ENCODE assay signal across 8 cellular contexts in the genomic region with DNA sequence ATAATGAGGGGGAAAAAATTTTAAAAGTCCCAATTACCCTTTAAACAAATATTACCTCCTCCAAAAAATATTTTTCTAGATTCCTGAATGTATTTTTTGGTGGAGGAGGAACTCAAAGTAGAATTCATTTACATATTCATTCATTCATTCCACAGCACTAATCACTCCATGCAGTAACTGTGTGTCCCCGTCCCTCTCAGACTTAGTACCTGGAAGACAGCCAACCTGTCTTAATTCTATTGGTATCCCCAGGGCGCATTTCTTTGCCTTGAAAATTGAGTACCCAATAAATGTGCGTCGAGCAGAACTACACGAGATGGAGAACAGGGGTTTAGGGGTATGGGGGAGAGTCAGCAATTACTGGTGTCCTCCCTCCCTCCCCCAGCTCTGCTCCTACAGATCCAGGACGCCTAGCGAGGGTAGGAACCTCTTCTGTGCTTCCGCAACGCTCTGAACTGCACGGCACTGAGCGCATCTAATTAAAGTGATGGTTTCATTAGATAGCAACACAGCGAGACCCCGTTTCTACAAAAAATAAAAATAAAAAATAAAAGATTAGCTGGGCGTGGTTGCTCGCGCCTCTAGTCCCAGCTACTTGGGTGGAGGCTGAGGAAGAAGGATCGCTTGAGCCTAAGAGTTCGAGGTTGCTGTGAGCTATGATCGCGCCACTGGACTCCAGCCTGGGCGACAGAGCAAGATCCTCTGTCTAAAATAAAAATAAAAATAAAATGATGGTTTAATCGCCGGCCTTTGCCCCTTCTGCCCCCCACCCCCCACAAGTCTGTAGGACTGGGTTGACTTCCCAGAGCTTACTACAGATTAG. TPM values are rescaled to one million over a fixed set of nuclear protein-coding genes. Genes with fewer than 3 reads are reported as not detected.
DNase-seq lines count a peak whose midpoint lies in the region; ATAC-seq and TF ChIP-seq lines count a peak whose summit lies in the region.

No MANE protein-coding gene starts in this region.

- H3K4me3 ChIP-seq in heart left ventricle (peak overlapping the region; percentile 52 to 89 (median 67)), SJSA1 (peak overlapping the region; percentile 56), iPS-18c (ENCODE audit: insufficient read depth, low read depth, low read length) (peak overlapping the region; percentile 72), vagina (peak overlapping the region; percentile 81 to 92)

- peaks cover 16 to 28% of the 10 kb centered on the region in 2 donors for H3K4me1 Mint-ChIP-seq in stimulated activated naive B cell treated with anti-CD40 and anti-IgM and Interleukin-4, amounts not matched to agents 10 μg/mL and 1 μg/mL and 100 μg/mL, for 72 hours
- peaks cover 24 to 28% of the 10 kb centered on the region in 2 donors for H3K4me1 Mint-ChIP-seq in natural killer cell

- H3K27me3 Mint-ChIP-seq in stimulated activated naive B cell treated with anti-CD40 and anti-IgM and Interleukin-4, amounts not matched to agents 10 μg/mL and 1 μg/mL and 100 μg/mL, for 72 hours = no peaks in the 10 kb centered on the region
- no peaks in the 10 kb centered on the region for H3K27me3 Mint-ChIP-seq in natural killer cell (ENCODE audit: low read depth in 2 of 2)

- DNase-seq in heart left ventricle (no peak), cardiac septum (ENCODE audit: low spot score) (no peak), SJSA1 (ENCODE audit: low read depth in 1 of 2, low spot score in 2 of 2) (no peak), vagina (ENCODE audit: extremely low spot score in 2 of 2) (no peak), natural killer cell (no peak)
- no peak for DNase-seq in stimulated activated naive B cell treated with anti-CD40 and anti-IgM and Interleukin-4, amounts not matched to agents 10 μg/mL and 1 μg/mL and 100 μg/mL, for 72 hours

- WGBS in heart left ventricle, 4 donors = 19 to 31% (median 25%) methylated on average over 23 of the region's 23 CpGs

- peaks cover 3% of the 10 kb centered on the region in 2 donors for H3K36me3 Mint-ChIP-seq in stimulated activated naive B cell treated with anti-CD40 and anti-IgM and Interleukin-4, amounts not matched to agents 10 μg/mL and 1 μg/mL and 100 μg/mL, for 72 hours
- H3K36me3 Mint-ChIP-seq in natural killer cell = no peaks in the 10 kb centered on the region

- H3K9me3 ChIP-seq in heart left ventricle = no peaks in the 10 kb centered on the region
- no peaks in the 10 kb centered on the region for H3K9me3 ChIP-seq in SJSA1 (replicated peaks)
- H3K9me3 ChIP-seq in iPS-18c (ENCODE audit: control insufficient read depth, insufficient read depth, low read length) = no peaks in the 10 kb centered on the region
- no peaks in the 10 kb centered on the region for H3K9me3 ChIP-seq in vagina

- H3K27me3 ChIP-seq in heart left ventricle = no peaks in the 10 kb centered on the region
- H3K27me3 ChIP-seq in SJSA1 (replicated peaks) = no peaks in the 10 kb centered on the region
- no peaks in the 10 kb centered on the region for H3K27me3 ChIP-seq in vagina

- ATAC-seq in heart left ventricle (no peak), natural killer cell (no peak), GM19397 (IDR thresholded peaks at IDR 0.05; ENCODE audit: unreplicated experiment) (no peak)
- ATAC-seq in stimulated activated naive B cell treated with anti-CD40 and anti-IgM and Interleukin-4, amounts not matched to agents 10 μg/mL and 1 μg/mL and 100 μg/mL, for 72 hours (replicated peaks) = no peak

- H3K27ac Mint-ChIP-seq in stimulated activated naive B cell treated with anti-CD40 and anti-IgM and Interleukin-4, amounts not matched to agents 10 μg/mL and 1 μg/mL and 100 μg/mL, for 72 hours = no peak overlapping the region
- H3K27ac Mint-ChIP-seq in natural killer cell = no peak overlapping the region

- no peak for TF ChIP-seq POLR2A in heart left ventricle (IDR thresholded peaks at IDR 0.05)
- TF ChIP-seq POLR2A in vagina (IDR thresholded peaks at IDR 0.05) = no peak

- no peaks in the 10 kb centered on the region for H3K9me3 Mint-ChIP-seq in stimulated activated naive B cell treated with anti-CD40 and anti-IgM and Interleukin-4, amounts not matched to agents 10 μg/mL and 1 μg/mL and 100 μg/mL, for 72 hours
- no peaks in the 10 kb centered on the region for H3K9me3 Mint-ChIP-seq in natural killer cell

- H3K36me3 ChIP-seq in heart left ventricle (no peaks in the 10 kb centered on the region), SJSA1 (no peaks in the 10 kb centered on the region), vagina (no peaks in the 10 kb centered on the region)

- H3K4me3 Mint-ChIP-seq in stimulated activated naive B cell treated with anti-CD40 and anti-IgM and Interleukin-4, amounts not matched to agents 10 μg/mL and 1 μg/mL and 100 μg/mL, for 72 hours = peak overlapping the region in 1 of 2 donors; percentile 79
- no peak overlapping the region for H3K4me3 Mint-ChIP-seq in natural killer cell

- intact Hi-C loops in heart left ventricle (cut with DNase I) = loop anchor here in 3 of 10 donors (5.0 to 10.0 kb wide), 3 partner anchors 33 to 114 kb away; a partner anchor contains a TSS
- intact Hi-C loops in cardiac septum (cut with DNase I) = loop anchor here (10.0 kb wide), 1 partner anchor 124 kb away; a partner anchor contains a TSS
- intact Hi-C loops in vagina (cut with DNase I) = loop anchor here (10.0 kb wide), 1 partner anchor 124 kb away; a partner anchor contains a TSS
- intact Hi-C loops in natural killer cell (cut with micrococcal nuclease) = no loop called here

- H3K4me1 ChIP-seq in heart left ventricle (peaks cover 0 to 39% (median 19%) of the 10 kb centered on the region in 12 donors), SJSA1 (replicated peaks) (peaks cover 24% of the 10 kb centered on the region), vagina (peaks cover 35% of the 10 kb centered on the region)

- H3K27ac ChIP-seq in heart left ventricle (peak overlapping the region in 1 of 12 donors; percentile 62), SJSA1 (no peak overlapping the region), vagina (peak overlapping the region; percentile 82)

- TF ChIP-seq CTCF in heart left ventricle (IDR thresholded peaks at IDR 0.05) (no peak), vagina (IDR thresholded peaks at IDR 0.05) (no peak), natural killer cell (IDR thresholded peaks at IDR 0.05) (no peak)

RNA-seq across cellular contexts. Expression of a gene that starts 0.7 kb away (rescaled TPM):
- total RNA-seq in heart left ventricle (1 to 10 TPM; 1.4 to 7.6 (median 2.6) TPM), cardiac septum (2.0 TPM), vagina (14.2 TPM), natural killer cell (1 to 10 TPM; 1.5 to 3.4 (median 3.3) TPM)
- 1 to 10 TPM; 1.9 to 4.7 TPM for polyA plus RNA-seq in heart left ventricle
- total RNA-seq in SJSA1 (2014; rRNA removed; shearing (Covaris generic)) = 15.1 and 18.2 TPM in 2 replicates

RNA-seq across cellular contexts. Expression of a gene that starts 1.7 kb away (rescaled TPM):
- total RNA-seq in heart left ventricle (1 to 10 TPM; 4.9 to 9.8 (median 6.1) TPM), cardiac septum (4.4 TPM), vagina (5.2 TPM), natural killer cell (10 to 100 TPM in 2 of 3 donors, 1 to 10 TPM in 1; 2.4 to 11.8 (median 11.2) TPM)
- 1 to 10 TPM; 1.9 to 4.8 TPM for polyA plus RNA-seq in heart left ventricle
- 18.0 and 18.5 TPM in 2 replicates for total RNA-seq in SJSA1 (2014; rRNA removed; shearing (Covaris generic))

RNA-seq across cellular contexts. Expression of a gene that starts 27.3 kb away (rescaled TPM):
- total RNA-seq in heart left ventricle (10 to 100 TPM; 49.7 to 89.6 (median 58.4) TPM), cardiac septum (53.1 TPM), vagina (82.3 TPM), natural killer cell (10 to 100 TPM; 57.2 to 65.1 (median 57.4) TPM)
- polyA plus RNA-seq in heart left ventricle = 100 to 1,000 TPM in 1 of 2 donors, 10 to 100 TPM in 1; 37.4 to 121 TPM
- 274 and 353 TPM in 2 replicates for total RNA-seq in SJSA1 (2014; rRNA removed; shearing (Covaris generic))

RNA-seq across cellular contexts. Expression of a gene that starts 35.8 kb away (rescaled TPM):
- 10 to 100 TPM in 4 of 9 donors, 1 to 10 TPM in 5; 4.7 to 21.8 (median 9.6) TPM for total RNA-seq in heart left ventricle
- polyA plus RNA-seq in heart left ventricle = 10 to 100 TPM; 15.4 to 23.3 TPM
- total RNA-seq in cardiac septum = 8.3 TPM
- total RNA-seq in SJSA1 (2014; rRNA removed; shearing (Covaris generic)) = 8.1 and 19.6 TPM in 2 replicates
- 31.9 TPM for total RNA-seq in vagina
- 1 to 10 TPM; 1.6 to 2.6 (median 2.0) TPM for total RNA-seq in natural killer cell

RNA-seq across cellular contexts. Expression of a gene that starts 39.0 kb away (rescaled TPM):
- total RNA-seq in heart left ventricle (under 1 TPM in 2 of 9 donors, not detected in 7; 0.09 to 0.19 TPM), cardiac septum (not detected), vagina (not detected), natural killer cell (1 to 10 TPM in 1 of 3 donors, under 1 TPM in 1, not detected in 1; 0.93 to 1.1 TPM)
- polyA plus RNA-seq in heart left ventricle = under 1 TPM in 1 of 2 donors, not detected in 1; 0.01 TPM
- total RNA-seq in SJSA1 (2014; rRNA removed; shearing (Covaris generic)) = not detected in 2 replicates
